Comparison of ENCODE assay signal across 1 cellular context in the genomic region with DNA sequence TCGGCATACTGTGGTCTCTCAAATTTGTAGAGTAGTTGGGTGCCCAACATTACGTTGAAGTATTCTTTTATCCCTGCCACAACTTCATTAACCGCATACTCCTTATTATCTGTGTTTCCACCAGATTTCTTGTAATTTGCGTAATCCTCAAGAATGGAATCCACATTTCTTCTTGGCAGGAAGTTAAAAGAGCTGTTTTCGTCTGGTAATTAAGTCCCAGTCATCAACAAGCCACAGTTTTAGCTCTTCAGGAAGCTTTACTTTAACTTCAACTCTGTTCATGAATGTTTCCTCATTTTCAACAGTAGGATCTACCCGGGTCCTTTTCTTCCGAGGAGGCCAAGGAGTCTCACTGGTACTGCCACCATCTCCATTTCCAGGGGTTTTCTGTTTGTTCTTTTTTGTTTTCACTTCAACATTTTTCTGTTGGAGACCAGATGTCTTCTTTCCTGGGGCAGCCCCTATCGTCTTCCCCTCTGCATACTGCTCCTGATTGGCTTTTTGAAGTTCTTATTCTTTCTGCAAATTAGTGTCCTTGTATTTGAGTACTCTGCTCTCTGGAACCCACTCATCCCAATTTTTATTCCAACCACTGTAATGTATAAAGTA.
TF ChIP-seq lines count a peak whose summit lies in the region.

No MANE protein-coding gene starts in this region.

TF ChIP-seq in WTC11, 78 proteins besides CTCF, POLR2A, EP300 and RAD21 (continued from another document):
- TF ChIP-seq, protein P1, sequence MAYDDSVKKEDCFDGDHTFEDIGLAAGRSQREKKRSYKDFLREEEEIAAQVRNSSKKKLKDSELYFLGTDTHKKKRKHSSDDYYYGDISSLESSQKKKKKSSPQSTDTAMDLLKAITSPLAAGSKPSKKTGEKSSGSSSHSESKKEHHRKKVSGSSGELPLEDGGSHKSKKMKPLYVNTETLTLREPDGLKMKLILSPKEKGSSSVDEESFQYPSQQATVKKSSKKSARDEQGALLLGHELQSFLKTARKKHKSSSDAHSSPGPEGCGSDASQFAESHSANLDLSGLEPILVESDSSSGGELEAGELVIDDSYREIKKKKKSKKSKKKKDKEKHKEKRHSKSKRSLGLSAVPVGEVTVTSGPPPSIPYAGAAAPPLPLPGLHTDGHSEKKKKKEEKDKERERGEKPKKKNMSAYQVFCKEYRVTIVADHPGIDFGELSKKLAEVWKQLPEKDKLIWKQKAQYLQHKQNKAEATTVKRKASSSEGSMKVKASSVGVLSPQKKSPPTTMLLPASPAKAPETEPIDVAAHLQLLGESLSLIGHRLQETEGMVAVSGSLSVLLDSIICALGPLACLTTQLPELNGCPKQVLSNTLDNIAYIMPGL (CRISPR knock-in tag; IDR thresholded peaks at IDR 0.05) = no peak
- TF ChIP-seq NFATC4 (CRISPR knock-in tag; IDR thresholded peaks at IDR 0.05) (no peak), ATF1 (CRISPR knock-in tag; IDR thresholded peaks at IDR 0.05) (no peak)
